ENCODE assay signal across 22 cellular contexts in genomic region chr4:38955957-38956356, GRCh38.
DNase-seq lines count a peak whose midpoint lies in the region; TF ChIP-seq lines count a peak whose summit lies in the region.
"Had no signal": no experiment of that assay in that cellular context is flagged by ENCODE, and none has a peak within 500 bp of the region (broad histone marks: within the 10 kb centered on the region; RNA-seq: fewer than 3 reads in every experiment).

No MANE protein-coding gene starts in this region.

- TF ChIP-seq CTCF in H9 (conservative IDR thresholded peaks at IDR 0.05), result no peak

- H2AFZ ChIP-seq in H9 (ENCODE audit: low read length) (peak overlapping the region; percentile 22), neuronal stem cell (ENCODE audit: low read length) (peak overlapping the region; percentile 60)

- H2AK5ac ChIP-seq in H9 (ENCODE audit: insufficient read length, low read length) (no peak overlapping the region), neuronal stem cell (ENCODE audit: low read depth, low read length) (no peak overlapping the region)

- intact Hi-C loops in activated CD4-positive, alpha-beta T cell treated with anti-CD3 and anti-CD28 coated beads, Interleukin-2, amount 10 ng/mL, durations not matched to agents 24 days and 14 days (cut with micrococcal nuclease), result no loop called here
- intact Hi-C loops in activated T-helper 2 cell treated with anti-CD3 and anti-CD28 coated beads, Interferon-gamma antibody, Interleukin-2, Interleukin-4, amounts not matched to agents 10 μg/mL and 5 μg/mL and 100 μg/mL, durations not matched to agents 14 hours and 24 hours and 36 hours (cut with micrococcal nuclease), result loop anchor here (5.0 kb wide), 1 partner anchor 396 kb away; no protein-coding TSS in a partner anchor

- no peak overlapping the region for H3K56ac ChIP-seq in H9 (ENCODE audit: insufficient read length, low read depth, low read length)

- no peak overlapping the region for H2BK5ac ChIP-seq in H9 (ENCODE audit: insufficient read length, low read length)
- no peak overlapping the region for H2BK5ac ChIP-seq in neuronal stem cell (ENCODE audit: low read length)

- H2BK15ac ChIP-seq in H9 (ENCODE audit: low read depth, low read length), result no peak overlapping the region
- H2BK15ac ChIP-seq in neuronal stem cell (ENCODE audit: low read length), result no peak overlapping the region

- H3K4me1 Mint-ChIP-seq in activated CD4-positive, alpha-beta T cell treated with anti-CD3 and anti-CD28 coated beads, Interleukin-2, amount 10 ng/mL, durations not matched to agents 24 days and 14 days, result peaks cover 48% of the 10 kb centered on the region
- peaks cover 2 to 7% of the 10 kb centered on the region in 2 experiments; a peak in 2 of 4 replicates for H3K4me1 Mint-ChIP-seq in H9
- peaks cover 44% of the 10 kb centered on the region for H3K4me1 Mint-ChIP-seq in activated T-helper 2 cell treated with anti-CD3 and anti-CD28 coated beads, Interferon-gamma antibody, Interleukin-2, Interleukin-4, amounts not matched to agents 10 μg/mL and 5 μg/mL and 100 μg/mL, durations not matched to agents 14 hours and 24 hours and 36 hours (ENCODE audit: low read depth)

- no peak overlapping the region for H4K8ac ChIP-seq in H9 (replicated peaks; ENCODE audit: insufficient read length, low read depth, low read length)
- H4K8ac ChIP-seq in neuronal stem cell (ENCODE audit: low read depth, low read length), result no peak overlapping the region

- H2BK20ac ChIP-seq in H9 (ENCODE audit: low read depth, low read length, poor library complexity, severe bottlenecking), result no peak overlapping the region

- no peaks in the 10 kb centered on the region for H3K36me3 ChIP-seq in neuronal stem cell (replicated peaks in 1 of 2; ENCODE audit: control insufficient read depth in 2 of 2, insufficient read depth in 2 of 2, low read length in 2 of 2)
- H3K36me3 ChIP-seq: HAP-1 had no signal

- H3K4me2 ChIP-seq in H9 (ENCODE audit: insufficient read depth, insufficient read length, low read length) (no peak overlapping the region), neuronal stem cell (ENCODE audit: insufficient read depth, low read length, poor library complexity, severe bottlenecking) (no peak overlapping the region)

- no peak overlapping the region for H3K4me3 Mint-ChIP-seq in activated CD4-positive, alpha-beta T cell treated with anti-CD3 and anti-CD28 coated beads, Interleukin-2, amount 10 ng/mL, durations not matched to agents 24 days and 14 days
- no peak overlapping the region; a peak in 1 of 5 replicates for H3K4me3 Mint-ChIP-seq in H9
- no peak overlapping the region for H3K4me3 Mint-ChIP-seq in activated T-helper 2 cell treated with anti-CD3 and anti-CD28 coated beads, Interferon-gamma antibody, Interleukin-2, Interleukin-4, amounts not matched to agents 10 μg/mL and 5 μg/mL and 100 μg/mL, durations not matched to agents 14 hours and 24 hours and 36 hours (ENCODE audit: low read depth)
- H3K4me3 Mint-ChIP-seq: IgD-negative memory B cell had no signal

- H3K27ac ChIP-seq in H9 (ENCODE audit: insufficient read length, low read depth, low read length) (no peak overlapping the region), neuronal stem cell (replicated peaks; ENCODE audit: low read length) (no peak overlapping the region)
- H3K27ac ChIP-seq: RWPE1 had no signal

- no peaks in the 10 kb centered on the region for H3K27me3 ChIP-seq in H9 (ENCODE audit: insufficient read depth, low read length)
- H3K27me3 ChIP-seq in neuronal stem cell (ENCODE audit: control insufficient read depth in 3 of 3, insufficient read depth in 3 of 3, low read depth in 1 of 3, low read length in 3 of 3), result no peaks in the 10 kb centered on the region

- H3K79me1 ChIP-seq in H9 (ENCODE audit: insufficient read depth, low read depth, low read length, poor library complexity, severe bottlenecking) (no peaks in the 10 kb centered on the region), neuronal stem cell (ENCODE audit: low read depth, low read length) (no peaks in the 10 kb centered on the region)

- H3K79me2 ChIP-seq in H9 (ENCODE audit: insufficient read depth, low read length), result no peaks in the 10 kb centered on the region

- H3K4me1 ChIP-seq in H9 (ENCODE audit: insufficient read depth, low read length), result no peaks in the 10 kb centered on the region
- H3K4me1 ChIP-seq in neuronal stem cell (ENCODE audit: control insufficient read depth in 2 of 2, insufficient read depth in 1 of 2, low read depth in 1 of 2, low read length in 2 of 2), result peaks cover 2 to 4% of the 10 kb centered on the region in 2 donors

- H4K5ac ChIP-seq in H9 (ENCODE audit: insufficient read length, low read depth, low read length), result no peak overlapping the region

- H3T11ph ChIP-seq in H9 (ENCODE audit: low read length), result no peak overlapping the region

- no peak overlapping the region for H2BK120ac ChIP-seq in H9 (ENCODE audit: low read depth, low read length, poor library complexity, severe bottlenecking)
- H2BK120ac ChIP-seq in neuronal stem cell (ENCODE audit: low read depth, low read length), result no peak overlapping the region

- no peak overlapping the region for H3K4ac ChIP-seq in H9 (ENCODE audit: low read depth, low read length)
- no peak overlapping the region for H3K4ac ChIP-seq in neuronal stem cell (ENCODE audit: low read length)

- H3K9ac ChIP-seq in H9 (ENCODE audit: extremely low read depth, insufficient read length, low read length), result no peak overlapping the region
- no peak overlapping the region for H3K9ac ChIP-seq in neuronal stem cell (ENCODE audit: low read depth, low read length, poor library complexity)

- H2BK12ac ChIP-seq in H9 (ENCODE audit: insufficient read length, low read depth, low read length), result no peak overlapping the region
- no peak overlapping the region for H2BK12ac ChIP-seq in neuronal stem cell (ENCODE audit: low read length)

- H3K18ac ChIP-seq in H9 (ENCODE audit: insufficient read length, low read depth, low read length) (no peak overlapping the region), neuronal stem cell (ENCODE audit: low read length) (no peak overlapping the region)

- DNase-seq in activated CD4-positive, alpha-beta T cell treated with anti-CD3 and anti-CD28 coated beads, Interleukin-2, amount 10 ng/mL, durations not matched to agents 24 days and 14 days, result no peak
- DNase-seq in activated CD4-positive, alpha-beta T cell treated with anti-CD3 and anti-CD28 coated beads for 4 hours, result no peak
- DNase-seq in H9 (no peak), neuronal stem cell (ENCODE audit: low spot score) (no peak), DMS153 (lab: John Stamatoyannopoulos, UW) (no peak)
- DNase-seq in activated T-helper 2 cell treated with anti-CD3 and anti-CD28 coated beads, Interferon-gamma antibody, Interleukin-2, Interleukin-4, amounts not matched to agents 10 μg/mL and 5 μg/mL and 100 μg/mL, durations not matched to agents 14 hours and 24 hours and 36 hours (ENCODE audit: low spot score), result no peak
- no peak for DNase-seq in stimulated activated CD4-positive, alpha-beta T cell treated with anti-CD3 and anti-CD28 coated beads, Interleukin-2, amount 100 ng/mL, for 48 hours
- DNase-seq: Calu3, DND-41, Karpas-422, NCI-H1092 treated with DMSO at 0.1 percent for 48 hours, NCI-H1436, NCI-H187, NCI-H2081 treated with DMSO at 0.1 percent for 48 hours, NCI-H2171, NCI-H226, NCI-H510A, NCI-H69, SHP77 had no signal

- no peaks in the 10 kb centered on the region for H3K23me2 ChIP-seq in H9 (ENCODE audit: insufficient read length, low read depth, low read length, poor library complexity, severe bottlenecking)

- no CpG with 5 or more reads among the region's 4 CpGs for WGBS in H9 (ENCODE audit: extremely low coverage, insufficient read length, low lambda C conversion rate)
- no CpG with 5 or more reads among the region's 4 CpGs for WGBS in neuronal stem cell (ENCODE audit: extremely low coverage in 2 of 2, insufficient read length in 2 of 2, insufficient replicate concordance in 1 of 2), 2 donors

- peaks cover 21% of the 10 kb centered on the region for H3K36me3 Mint-ChIP-seq in activated CD4-positive, alpha-beta T cell treated with anti-CD3 and anti-CD28 coated beads, Interleukin-2, amount 10 ng/mL, durations not matched to agents 24 days and 14 days (ENCODE audit: low read depth)
- H3K36me3 Mint-ChIP-seq in H9 (ENCODE audit: insufficient read depth in 1 of 3, low read depth in 3 of 3), result no peaks in the 10 kb centered on the region
- H3K36me3 Mint-ChIP-seq in activated T-helper 2 cell treated with anti-CD3 and anti-CD28 coated beads, Interferon-gamma antibody, Interleukin-2, Interleukin-4, amounts not matched to agents 10 μg/mL and 5 μg/mL and 100 μg/mL, durations not matched to agents 14 hours and 24 hours and 36 hours (ENCODE audit: low read depth), result peaks cover 8% of the 10 kb centered on the region
- H3K36me3 Mint-ChIP-seq: IgD-negative memory B cell had no signal

- H3K9me3 ChIP-seq in H9 (ENCODE audit: control insufficient read depth, low read depth, low read length) (no peaks in the 10 kb centered on the region), neuronal stem cell (replicated peaks in 1 of 2; ENCODE audit: control insufficient read depth in 2 of 2, insufficient read depth in 1 of 2, low read depth in 1 of 2, low read length in 2 of 2) (no peaks in the 10 kb centered on the region)
- H3K9me3 ChIP-seq: HAP-1 had no signal

- H4K20me1 ChIP-seq in H9 (ENCODE audit: control insufficient read depth, insufficient read depth, insufficient read length), result no peaks in the 10 kb centered on the region

- peaks cover 19% of the 10 kb centered on the region for H3K9me3 Mint-ChIP-seq in activated CD4-positive, alpha-beta T cell treated with anti-CD3 and anti-CD28 coated beads, Interleukin-2, amount 10 ng/mL, durations not matched to agents 24 days and 14 days
- H3K9me3 Mint-ChIP-seq in H9, result peaks cover 2 to 3% of the 10 kb centered on the region in 2 experiments; a peak in 2 of 5 replicates
- H3K9me3 Mint-ChIP-seq in activated T-helper 2 cell treated with anti-CD3 and anti-CD28 coated beads, Interferon-gamma antibody, Interleukin-2, Interleukin-4, amounts not matched to agents 10 μg/mL and 5 μg/mL and 100 μg/mL, durations not matched to agents 14 hours and 24 hours and 36 hours, result peaks cover 6% of the 10 kb centered on the region

- no peak overlapping the region for H3K4me3 ChIP-seq in neuronal stem cell (ENCODE audit: low read length in 2 of 2)
- H3K4me3 ChIP-seq: HAP-1 had no signal

- peak overlapping the region; percentile 97 for H3K27ac Mint-ChIP-seq in activated CD4-positive, alpha-beta T cell treated with anti-CD3 and anti-CD28 coated beads, Interleukin-2, amount 10 ng/mL, durations not matched to agents 24 days and 14 days
- no peak overlapping the region for H3K27ac Mint-ChIP-seq in H9
- peak overlapping the region; percentile 5 for H3K27ac Mint-ChIP-seq in activated T-helper 2 cell treated with anti-CD3 and anti-CD28 coated beads, Interferon-gamma antibody, Interleukin-2, Interleukin-4, amounts not matched to agents 10 μg/mL and 5 μg/mL and 100 μg/mL, durations not matched to agents 14 hours and 24 hours and 36 hours
- H3K27ac Mint-ChIP-seq: IgD-negative memory B cell had no signal

- no peak overlapping the region for H4K91ac ChIP-seq in H9 (ENCODE audit: insufficient read length, low read depth, low read length)
- H4K91ac ChIP-seq in neuronal stem cell (ENCODE audit: low read depth, low read length, poor library complexity), result no peak overlapping the region

- H3K23ac ChIP-seq in H9 (ENCODE audit: insufficient read length, low read depth, low read length) (no peak overlapping the region), neuronal stem cell (ENCODE audit: low read depth, low read length, poor library complexity) (no peak overlapping the region)

- H3K14ac ChIP-seq in H9 (ENCODE audit: insufficient read depth, low read length) (no peak overlapping the region), neuronal stem cell (ENCODE audit: low read length) (no peak overlapping the region)

- no peaks in the 10 kb centered on the region for H3K27me3 Mint-ChIP-seq in activated CD4-positive, alpha-beta T cell treated with anti-CD3 and anti-CD28 coated beads, Interleukin-2, amount 10 ng/mL, durations not matched to agents 24 days and 14 days
- H3K27me3 Mint-ChIP-seq in H9 (ENCODE audit: low read depth), result no peaks in the 10 kb centered on the region
- no peaks in the 10 kb centered on the region for H3K27me3 Mint-ChIP-seq in activated T-helper 2 cell treated with anti-CD3 and anti-CD28 coated beads, Interferon-gamma antibody, Interleukin-2, Interleukin-4, amounts not matched to agents 10 μg/mL and 5 μg/mL and 100 μg/mL, durations not matched to agents 14 hours and 24 hours and 36 hours (ENCODE audit: low read depth)
- H3K27me3 Mint-ChIP-seq: IgD-negative memory B cell had no signal

Comparison
In these comparisons a context has a peak if more than half of its experiments do, and no peak if none do; other contexts are left out.
1. H3K27ac Mint-ChIP-seq: peak in activated CD4-positive, alpha-beta T cell treated with anti-CD3 and anti-CD28 coated beads, Interleukin-2, amount 10 ng/mL, durations not matched to agents 24 days and 14 days (single experiment) and activated T-helper 2 cell treated with anti-CD3 and anti-CD28 coated beads, Interferon-gamma antibody, Interleukin-2, Interleukin-4, amounts not matched to agents 10 μg/mL and 5 μg/mL and 100 μg/mL, durations not matched to agents 14 hours and 24 hours and 36 hours (single experiment); none in H9 (0 of 3).